Comparison of ENCODE assay signal across 8 cellular contexts in genomic region chr22:41468381-41469217, GRCh38. TPM values are rescaled to one million over a fixed set of nuclear protein-coding genes. Genes with fewer than 3 reads are reported as not detected.
DNase-seq lines count a peak whose midpoint lies in the region; ATAC-seq and TF ChIP-seq lines count a peak whose summit lies in the region.

Gene ACO2 (plus strand): TSS chr22:41469117. CDS start chr22:41469147, 30 bp downstream.
Gene PHF5A (minus strand): TSS chr22:41468692. CDS start chr22:41468653, 39 bp downstream.

- ATAC-seq in natural killer cell treated with Interleukin-12 subunit alpha and Interleukin-12 subunit beta and Interleukin-15 and Interleukin-18, amount 100 ng/mL, for 72 hours, result peak; percentile 96 to 97
- ATAC-seq in stimulated activated naive CD8-positive, alpha-beta T cell treated with anti-CD3 and anti-CD28 coated beads, Interleukin-15, Interleukin-2, amounts not matched to agents 100 U/mL and 50 U/mL, for 24 hours, result peak; percentile 95

- no peak for TF ChIP-seq CTCF in fibroblast of pulmonary artery (IDR thresholded peaks at IDR 0.05; ENCODE audit: low read length, missing control alignments)

- no peaks in the 10 kb centered on the region for H3K27me3 Mint-ChIP-seq in natural killer cell treated with Interleukin-12 subunit alpha and Interleukin-12 subunit beta and Interleukin-15 and Interleukin-18, amount 100 ng/mL, for 72 hours

- peaks cover 33 to 34% of the 10 kb centered on the region in 2 donors for H3K4me1 Mint-ChIP-seq in natural killer cell treated with Interleukin-12 subunit alpha and Interleukin-12 subunit beta and Interleukin-15 and Interleukin-18, amount 100 ng/mL, for 72 hours (ENCODE audit: low read depth in 2 of 2)

- H3K27me3 ChIP-seq in H7 (ENCODE audit: control insufficient read depth, insufficient read depth, low read length), result no peaks in the 10 kb centered on the region

- DNase-seq in ELF-1 (ENCODE audit: low read depth, low spot score) (peak; percentile 99), H7 (peak; percentile 95), M059J (ENCODE audit: low read depth) (peak; percentile 95), SHP77 (lab: John Stamatoyannopoulos, UW) (peak; percentile 95 to 96), fibroblast of pulmonary artery (ENCODE audit: low read depth) (peak; percentile 98)
- DNase-seq in activated effector memory CD4-positive, alpha-beta T cell treated with Interleukin-2 at 50 U/mL for 16 hours, result peak; percentile 97
- DNase-seq in natural killer cell treated with Interleukin-12 subunit alpha and Interleukin-12 subunit beta and Interleukin-15 and Interleukin-18, amount 100 ng/mL, for 72 hours (ENCODE audit: low spot score), result peak; percentile 97
- peak; percentile 99 for DNase-seq in stimulated activated naive CD8-positive, alpha-beta T cell treated with anti-CD3 and anti-CD28 coated beads, Interleukin-15, Interleukin-2, amounts not matched to agents 100 U/mL and 50 U/mL, for 24 hours

- peaks cover 27% of the 10 kb centered on the region for H3K36me3 Mint-ChIP-seq in natural killer cell treated with Interleukin-12 subunit alpha and Interleukin-12 subunit beta and Interleukin-15 and Interleukin-18, amount 100 ng/mL, for 72 hours

- peak within 1 kb of the TSS; percentile 95 to 96 for H3K27ac Mint-ChIP-seq in natural killer cell treated with Interleukin-12 subunit alpha and Interleukin-12 subunit beta and Interleukin-15 and Interleukin-18, amount 100 ng/mL, for 72 hours

- no peaks in the 10 kb centered on the region for H3K9me3 Mint-ChIP-seq in natural killer cell treated with Interleukin-12 subunit alpha and Interleukin-12 subunit beta and Interleukin-15 and Interleukin-18, amount 100 ng/mL, for 72 hours

- peaks cover 32% of the 10 kb centered on the region for H3K36me3 ChIP-seq in H7 (replicated peaks; ENCODE audit: control insufficient read depth, insufficient read depth, low read length)

- H3K4me3 ChIP-seq in H7 (ENCODE audit: insufficient read depth, low read depth, low read length) (peak within 1 kb of the TSS; percentile 91), fibroblast of pulmonary artery (replicated peaks; ENCODE audit: low read depth, low read length) (peak within 1 kb of the TSS; percentile 92)

- H3K4me3 Mint-ChIP-seq in natural killer cell treated with Interleukin-12 subunit alpha and Interleukin-12 subunit beta and Interleukin-15 and Interleukin-18, amount 100 ng/mL, for 72 hours, result peak within 1 kb of the TSS; percentile 86

RNA-seq across cellular contexts. Expression of gene ACO2, which starts in this region (rescaled TPM):
- 101 and 103 TPM in 2 replicates for total RNA-seq in H7 (2014; rRNA removed; shearing (Covaris generic))
- total RNA-seq in M059J (2014; rRNA removed; shearing (Covaris generic)), result 28.1 and 43.7 TPM in 2 replicates
- total RNA-seq in natural killer cell treated with Interleukin-12 subunit alpha and Interleukin-12 subunit beta and Interleukin-15 and Interleukin-18, amount 100 ng/mL, for 72 hours, result 100 to 1,000 TPM; 109 to 113 TPM

RNA-seq across cellular contexts. Expression of gene PHF5A, which starts in this region (rescaled TPM):
- total RNA-seq in H7 (2014; rRNA removed; shearing (Covaris generic)), result 111 and 115 TPM in 2 replicates
- 42.8 and 69.0 TPM in 2 replicates for total RNA-seq in M059J (2014; rRNA removed; shearing (Covaris generic))
- 10 to 100 TPM; 58.7 to 83.8 TPM for total RNA-seq in natural killer cell treated with Interleukin-12 subunit alpha and Interleukin-12 subunit beta and Interleukin-15 and Interleukin-18, amount 100 ng/mL, for 72 hours

Comparison
In these comparisons a context has a peak if more than half of its experiments do, and no peak if none do; other contexts are left out.
1. Peak in every context shown above with its lines: DNase-seq, ATAC-seq and H3K4me3 ChIP-seq.